Comparison of ENCODE assay signal across 9 cellular contexts in genomic region chr10:102460836-102461186, GRCh38. TPM values are rescaled to one million over a fixed set of nuclear protein-coding genes. Genes with fewer than 3 reads are reported as not detected.
A peak's percentile ranks its signal among the peaks of the same experiment; 100 is the strongest.
DNase-seq lines count a peak whose midpoint lies in the region; ATAC-seq and TF ChIP-seq lines count a peak whose summit lies in the region.
"Had no signal": no experiment of that assay in that cellular context is flagged by ENCODE, and none has a peak within 500 bp of the region (broad histone marks: within the 10 kb centered on the region; RNA-seq: fewer than 3 reads in every experiment).

No MANE protein-coding gene starts in this region.

- H3K27me3 ChIP-seq in AG04450 (ENCODE audit: control insufficient read depth, insufficient read depth, low read length) (peaks cover 8% of the 10 kb centered on the region), breast epithelium (no peaks in the 10 kb centered on the region), mucosa of rectum (ENCODE audit: control insufficient read depth in 2 of 2, insufficient read depth in 2 of 2, low read length in 2 of 2) (no peaks in the 10 kb centered on the region)

- H3K4me3 ChIP-seq in AG04450 (ENCODE audit: low read depth, low read length) (peak overlapping the region; percentile 64), breast epithelium (peak overlapping the region; percentile 55 to 82 (median 59)), mucosa of rectum (ENCODE audit: low read length in 2 of 2) (peak overlapping the region; percentile 72 to 74)

- ATAC-seq in GM19372 (IDR thresholded peaks at IDR 0.05; ENCODE audit: low read depth, unreplicated experiment) (peak; percentile 32), HG03520 (IDR thresholded peaks at IDR 0.05; ENCODE audit: unreplicated experiment) (peak; percentile 19)

- TF ChIP-seq CTCF in AG04450 (IDR thresholded peaks at IDR 0.05; ENCODE audit: low read depth, low read length) (no peak), breast epithelium (IDR thresholded peaks at IDR 0.05) (no peak)

- no peaks in the 10 kb centered on the region for H3K36me3 ChIP-seq in breast epithelium
- peaks cover 0 to 6% of the 10 kb centered on the region in 2 donors for H3K36me3 ChIP-seq in mucosa of rectum (ENCODE audit: control insufficient read depth in 2 of 2, insufficient read depth in 2 of 2, low read length in 2 of 2)

- intact Hi-C loops in breast epithelium (cut with DNase I; ENCODE audit: low total_unique reads), result no loop called here

- CTCF ChIA-PET in AG04450 (lab: Charles Lee), result interaction anchor here (0.8 to 1.3 kb wide), 2 partner anchors 12 to 18 kb away, joined by 3 to 6 read pairs; no protein-coding TSS in a partner anchor

- TF ChIP-seq POLR2A in breast epithelium (IDR thresholded peaks at IDR 0.05), result no peak

- H3K9me3 ChIP-seq in AG04450 (ENCODE audit: control insufficient read depth, insufficient read depth, low read length) (no peaks in the 10 kb centered on the region), breast epithelium (no peaks in the 10 kb centered on the region), mucosa of rectum (ENCODE audit: control insufficient read depth in 2 of 2, low read length in 2 of 2) (no peaks in the 10 kb centered on the region)

- H3K9ac ChIP-seq in mucosa of rectum (ENCODE audit: low read depth in 1 of 2, low read length in 2 of 2), result peak overlapping the region; percentile 42 to 65

- DNase-seq in AG04450 (ENCODE audit: low read depth, low spot score) (no peak), breast epithelium (ENCODE audit: low spot score in 2 of 2) (no peak), SIG-M5 (lab: John Stamatoyannopoulos, UW) (no peak), HCEC 1CT (no peak), anterior cingulate cortex (lab: John Stamatoyannopoulos, UW) (no peak)

- POLR2A ChIA-PET in AG04450 (lab: Yijun Ruan, JAX), result no interaction called here

- no peak overlapping the region for H3K27ac ChIP-seq in AG04450 (ENCODE audit: low read depth, low read length)
- peak overlapping the region in 1 of 2 donors; percentile 5 for H3K27ac ChIP-seq in breast epithelium
- no peak overlapping the region for H3K27ac ChIP-seq in mucosa of rectum (ENCODE audit: low read depth in 2 of 2, low read length in 2 of 2)

- H3K4me1 ChIP-seq in breast epithelium (no peaks in the 10 kb centered on the region), mucosa of rectum (ENCODE audit: control insufficient read depth in 2 of 2, insufficient read depth in 2 of 2, low read length in 2 of 2) (peaks cover 18 to 27% of the 10 kb centered on the region in 2 donors)

RNA-seq across cellular contexts. Expression of gene C10orf95, which starts 9.5 kb away (rescaled TPM):
- 0.06 TPM in 1 of 2 replicates, not detected in the other for polyA plus RNA-seq in AG04450 (2011; rRNA removed)
- not detected in 2 replicates for polyA minus RNA-seq in AG04450 (2011; rRNA and poly(A)+ RNA removed)
- total RNA-seq in breast epithelium, result under 1 TPM in 2 of 3 donors, not detected in 1; 0.33 to 0.59 TPM
- total RNA-seq: myocyte had no signal

RNA-seq across cellular contexts. Expression of gene CUEDC2, which starts 28.4 kb away (rescaled TPM):
- polyA plus RNA-seq in AG04450 (2011; rRNA removed), result 61.1 and 68.6 TPM in 2 replicates
- polyA minus RNA-seq in AG04450 (2011; rRNA and poly(A)+ RNA removed), result 33.3 and 43.0 TPM in 2 replicates
- total RNA-seq in breast epithelium, result 10 to 100 TPM; 49.8 to 54.4 (median 50.3) TPM

RNA-seq across cellular contexts. Expression of gene FBXL15, which starts 40.2 kb away (rescaled TPM):
- 2.7 and 4.3 TPM in 2 replicates for polyA plus RNA-seq in AG04450 (2011; rRNA removed)
- 0.74 and 1.5 TPM in 2 replicates for polyA minus RNA-seq in AG04450 (2011; rRNA and poly(A)+ RNA removed)
- total RNA-seq in breast epithelium, result 10 to 100 TPM; 16.8 to 24.8 (median 21.0) TPM

RNA-seq across cellular contexts. Expression of gene ACTR1A, which starts 41.7 kb away (rescaled TPM):
- polyA plus RNA-seq in AG04450 (2011; rRNA removed), result 164 and 192 TPM in 2 replicates
- polyA minus RNA-seq in AG04450 (2011; rRNA and poly(A)+ RNA removed), result 219 and 281 TPM in 2 replicates
- total RNA-seq in breast epithelium, result 100 to 1,000 TPM in 1 of 3 donors, 10 to 100 TPM in 2; 84.9 to 110 (median 92.5) TPM

RNA-seq across cellular contexts. Expression of gene PSD, which starts 42.2 kb away (rescaled TPM):
- 5.5 and 8.2 TPM in 2 replicates for polyA plus RNA-seq in AG04450 (2011; rRNA removed)
- 5.6 and 8.5 TPM in 2 replicates for polyA minus RNA-seq in AG04450 (2011; rRNA and poly(A)+ RNA removed)
- total RNA-seq in breast epithelium, result 10 to 100 TPM in 1 of 3 donors, 1 to 10 TPM in 1, under 1 TPM in 1; 0.96 to 13.4 (median 6.3) TPM
